In genomic region chr7:153005750-153006149, GRCh38 we compare ENCODE assay signal across 28 cellular contexts.
"Had no signal": no experiment of that assay in that cellular context is flagged by ENCODE, and none has a peak within 500 bp of the region (broad histone marks: within the 10 kb centered on the region; RNA-seq: fewer than 3 reads in every experiment).

No MANE protein-coding gene starts in this region.

- H3K4me1 ChIP-seq: stomach, suprapubic skin, testis, thyroid gland, tibial artery, tibial nerve, transverse colon, upper lobe of left lung, upper lobe of right lung, uterus, vagina had no signal

- H3K27ac Mint-ChIP-seq: stimulated activated effector memory CD8-positive, alpha-beta T cell treated with anti-CD3 and anti-CD28 coated beads, Interleukin-12 subunit alpha, Interleukin-12 subunit beta, amount 100 ng/mL, for 72 hours; stimulated activated memory B cell treated with anti-CD40 and anti-IgM and Interleukin-4, amounts not matched to agents 10 μg/mL and 1 μg/mL and 100 μg/mL, for 72 hours; stimulated activated naive B cell treated with anti-CD40 and anti-IgM and Interleukin-4, amounts not matched to agents 10 μg/mL and 1 μg/mL and 100 μg/mL, for 72 hours; stimulated activated naive CD8-positive, alpha-beta T cell treated with anti-CD3 and anti-CD28 coated beads, Interleukin-15, amount 100 ng/mL, for 72 hours; stimulated activated naive CD8-positive, alpha-beta T cell treated with anti-CD3 and anti-CD28 coated beads, Interleukin-15, Interleukin-2, amounts not matched to agents 100 ng/mL and 50 ng/mL, for 24 hours; type B pancreatic cell had no signal

- H3K9me3 ChIP-seq: testis, thoracic aorta, thyroid gland, tibial artery, transverse colon, upper lobe of left lung, upper lobe of right lung, uterus, vagina had no signal

- H3K27me3 ChIP-seq: stomach, suprapubic skin, testis, thyroid gland, tibial artery, tibial nerve, transverse colon, upper lobe of left lung, upper lobe of right lung, uterus, vagina had no signal

- H3K27me3 Mint-ChIP-seq: stimulated activated memory B cell treated with anti-CD40 and anti-IgM and Interleukin-4, amounts not matched to agents 10 μg/mL and 1 μg/mL and 100 μg/mL, for 72 hours; stimulated activated naive B cell treated with anti-CD40 and anti-IgM and Interleukin-4, amounts not matched to agents 10 μg/mL and 1 μg/mL and 100 μg/mL, for 72 hours; stimulated activated naive CD8-positive, alpha-beta T cell treated with anti-CD3 and anti-CD28 coated beads, Interleukin-15, amount 100 ng/mL, for 72 hours; stimulated activated naive CD8-positive, alpha-beta T cell treated with anti-CD3 and anti-CD28 coated beads, Interleukin-15, Interleukin-2, amounts not matched to agents 100 ng/mL and 50 ng/mL, for 24 hours had no signal

- FAIRE-seq: urothelium cell line had no signal

- ATAC-seq: stimulated activated effector memory CD8-positive, alpha-beta T cell treated with anti-CD3 and anti-CD28 coated beads, Interleukin-12 subunit alpha, Interleukin-12 subunit beta, amount 100 ng/mL, for 72 hours; stimulated activated memory B cell treated with anti-CD40 and anti-IgM and Interleukin-4, amounts not matched to agents 10 μg/mL and 1 μg/mL and 100 μg/mL, for 72 hours; stimulated activated naive B cell treated with anti-CD40 and anti-IgM and Interleukin-4, amounts not matched to agents 10 μg/mL and 1 μg/mL and 100 μg/mL, for 72 hours; stimulated activated naive CD8-positive, alpha-beta T cell treated with anti-CD3 and anti-CD28 coated beads, Interleukin-15, amount 100 ng/mL, for 72 hours; stimulated activated naive CD8-positive, alpha-beta T cell treated with anti-CD3 and anti-CD28 coated beads, Interleukin-15, Interleukin-2, amounts not matched to agents 100 U/mL and 50 U/mL, for 24 hours; upper lobe of right lung had no signal

- DNase-seq: stimulated activated CD4-positive, alpha-beta T cell treated with anti-CD3 and anti-CD28 coated beads, Interleukin-2, amount 100 ng/mL, for 48 hours; stimulated activated CD4-positive, alpha-beta T cell treated with anti-CD3 and anti-CD28 coated beads, Interleukin-4, amount 100 ng/mL, for 1 hour; stimulated activated CD4-positive, alpha-beta T cell treated with anti-CD3 and anti-CD28 coated beads, Interleukin-4, amount 100 ng/mL, for 24 hours; stimulated activated CD4-positive, alpha-beta T cell treated with anti-CD3 and anti-CD28 coated beads, Interleukin-4, amount 100 ng/mL, for 4 hours; stimulated activated CD8-positive, alpha-beta memory T cell treated with anti-CD3 and anti-CD28 coated beads, Interleukin-4, amount 100 ng/mL, for 48 hours; stimulated activated naive B cell treated with anti-CD40 and anti-IgM and Interleukin-4, amounts not matched to agents 10 μg/mL and 1 μg/mL and 100 μg/mL, for 72 hours; stimulated activated naive CD4-positive, alpha-beta T cell treated with Interleukin-2 at 50 U/mL for 16 hours; stimulated activated naive CD8-positive, alpha-beta T cell treated with anti-CD3 and anti-CD28 coated beads, Interleukin-15, amount 100 ng/mL, for 72 hours; stimulated activated naive CD8-positive, alpha-beta T cell treated with anti-CD3 and anti-CD28 coated beads, Interleukin-15, Interleukin-2, amounts not matched to agents 100 U/mL and 50 U/mL, for 24 hours; stomach; substantia nigra; testis; thyroid gland; tibial artery; transverse colon; trophoblast cell; upper lobe of left lung; upper lobe of right lung; uterus had no signal

- H3K9me3 Mint-ChIP-seq: stimulated activated effector memory CD8-positive, alpha-beta T cell treated with anti-CD3 and anti-CD28 coated beads, Interleukin-12 subunit alpha, Interleukin-12 subunit beta, amount 100 ng/mL, for 72 hours had no signal

- H3K4me3 ChIP-seq: stomach, suprapubic skin, testis, thoracic aorta, thyroid gland, tibial artery, tibial nerve, transverse colon, upper lobe of left lung, upper lobe of right lung, uterus, vagina had no signal

- H3K36me3 Mint-ChIP-seq: stimulated activated effector memory CD8-positive, alpha-beta T cell treated with anti-CD3 and anti-CD28 coated beads, Interleukin-12 subunit alpha, Interleukin-12 subunit beta, amount 100 ng/mL, for 72 hours; stimulated activated memory B cell treated with anti-CD40 and anti-IgM and Interleukin-4, amounts not matched to agents 10 μg/mL and 1 μg/mL and 100 μg/mL, for 72 hours; stimulated activated naive B cell treated with anti-CD40 and anti-IgM and Interleukin-4, amounts not matched to agents 10 μg/mL and 1 μg/mL and 100 μg/mL, for 72 hours; type B pancreatic cell had no signal

- H3K4me3 Mint-ChIP-seq: stimulated activated effector memory CD8-positive, alpha-beta T cell treated with anti-CD3 and anti-CD28 coated beads, Interleukin-12 subunit alpha, Interleukin-12 subunit beta, amount 100 ng/mL, for 72 hours; stimulated activated memory B cell treated with anti-CD40 and anti-IgM and Interleukin-4, amounts not matched to agents 10 μg/mL and 1 μg/mL and 100 μg/mL, for 72 hours; stimulated activated naive B cell treated with anti-CD40 and anti-IgM and Interleukin-4, amounts not matched to agents 10 μg/mL and 1 μg/mL and 100 μg/mL, for 72 hours; stimulated activated naive CD8-positive, alpha-beta T cell treated with anti-CD3 and anti-CD28 coated beads, Interleukin-15, amount 100 ng/mL, for 72 hours; stimulated activated naive CD8-positive, alpha-beta T cell treated with anti-CD3 and anti-CD28 coated beads, Interleukin-15, Interleukin-2, amounts not matched to agents 100 ng/mL and 50 ng/mL, for 24 hours; type B pancreatic cell had no signal

- H3K4me1 Mint-ChIP-seq: stimulated activated effector memory CD8-positive, alpha-beta T cell treated with anti-CD3 and anti-CD28 coated beads, Interleukin-12 subunit alpha, Interleukin-12 subunit beta, amount 100 ng/mL, for 72 hours; stimulated activated memory B cell treated with anti-CD40 and anti-IgM and Interleukin-4, amounts not matched to agents 10 μg/mL and 1 μg/mL and 100 μg/mL, for 72 hours; stimulated activated naive B cell treated with anti-CD40 and anti-IgM and Interleukin-4, amounts not matched to agents 10 μg/mL and 1 μg/mL and 100 μg/mL, for 72 hours; stimulated activated naive CD8-positive, alpha-beta T cell treated with anti-CD3 and anti-CD28 coated beads, Interleukin-15, amount 100 ng/mL, for 72 hours had no signal

- H3K36me3 ChIP-seq: stomach, suprapubic skin, thoracic aorta, thyroid gland, tibial artery, tibial nerve, transverse colon, upper lobe of left lung, upper lobe of right lung, uterus, vagina had no signal

- H3K27ac ChIP-seq: stomach, suprapubic skin, testis, thoracic aorta, thyroid gland, tibial artery, tibial nerve, transverse colon, upper lobe of left lung, upper lobe of right lung, uterus, vagina had no signal
